Comparison of ENCODE assay signal across 21 cellular contexts in genomic region chr2:11029136-11029535, GRCh38.
"Had no signal": no experiment of that assay in that cellular context is flagged by ENCODE, and none has a peak within 500 bp of the region (broad histone marks: within the 10 kb centered on the region; RNA-seq: fewer than 3 reads in every experiment).

No MANE protein-coding gene starts in this region.

- ATAC-seq: effector memory CD8-positive, alpha-beta T cell; gastroesophageal sphincter; left cardiac atrium; naive thymus-derived CD4-positive, alpha-beta T cell; right lobe of liver; stimulated activated memory B cell treated with anti-CD40 and anti-IgM and Interleukin-4, amounts not matched to agents 10 μg/mL and 1 μg/mL and 100 μg/mL, for 72 hours had no signal

- H3K4me3 ChIP-seq: esophagus squamous epithelium, gastroesophageal sphincter, lung, psoas muscle, right lobe of liver, testis, tibial nerve had no signal

- H3K27me3 ChIP-seq: esophagus squamous epithelium, right lobe of liver, testis, tibial nerve had no signal

- FAIRE-seq: kidney had no signal

- H3K9me3 ChIP-seq: esophagus squamous epithelium, right lobe of liver, testis had no signal

- DNase-seq: effector memory CD8-positive, alpha-beta T cell; esophagus squamous epithelium; foreskin fibroblast; glutamatergic neuron; immature natural killer cell; kidney; left cardiac atrium; left ventricle myocardium superior; naive thymus-derived CD4-positive, alpha-beta T cell; nephron progenitor cell; psoas muscle; retina; right lobe of liver; stimulated activated CD4-positive, alpha-beta T cell treated with anti-CD3 and anti-CD28 coated beads, Interleukin-15, amount 100 ng/mL, for 24 hours; stimulated activated CD4-positive, alpha-beta T cell treated with anti-CD3 and anti-CD28 coated beads, Interleukin-1b, Interleukin-23, amount 100 ng/mL, for 48 hours; stimulated activated CD4-positive, alpha-beta T cell treated with anti-CD3 and anti-CD28 coated beads, Interleukin-4, amount 100 ng/mL, for 24 hours; testis had no signal

- H3K4me1 ChIP-seq: gastroesophageal sphincter, psoas muscle, testis, tibial nerve had no signal

- H3K36me3 ChIP-seq: esophagus squamous epithelium, gastroesophageal sphincter, right lobe of liver, tibial nerve had no signal

- H3K27ac ChIP-seq: esophagus squamous epithelium, gastroesophageal sphincter, psoas muscle, right lobe of liver, testis, tibial nerve had no signal
